In genomic region chr1:202966006-202966904, GRCh38 we compare ENCODE assay signal across 8 cellular contexts. TPM values are rescaled to one million over a fixed set of nuclear protein-coding genes. Genes with fewer than 3 reads are reported as not detected.
DNase-seq lines count a peak whose midpoint lies in the region; ATAC-seq, FAIRE-seq and TF ChIP-seq lines count a peak whose summit lies in the region.

No MANE protein-coding gene starts in this region.

- TF ChIP-seq CTCF in CD14-positive monocyte (IDR thresholded peaks at IDR 0.05) (no peak), Loucy (conservative IDR thresholded peaks at IDR 0.05; ENCODE audit: low read length) (no peak), coronary artery (IDR thresholded peaks at IDR 0.05) (no peak)

- peak overlapping the region; percentile 97 for H2AFZ ChIP-seq in Loucy (ENCODE audit: low read length)

- H4K20me1 ChIP-seq in Loucy (ENCODE audit: insufficient read depth, low read length, poor library complexity, severe bottlenecking), result no peaks in the 10 kb centered on the region

- H3K9ac ChIP-seq in Loucy (ENCODE audit: low read depth, low read length, poor library complexity, severe bottlenecking), result peak overlapping the region; percentile 78
- peak overlapping the region; percentile 93 for H3K9ac ChIP-seq in mucosa of stomach (ENCODE audit: low read length)

- H3K27ac Mint-ChIP-seq in CD14-positive monocyte, result peak overlapping the region; percentile 35 to 90 (median 72)

- peaks cover 45% of the 10 kb centered on the region for H3K4me1 Mint-ChIP-seq in CD14-positive monocyte

- H3K36me3 Mint-ChIP-seq in CD14-positive monocyte, result peaks cover 41 to 42% of the 10 kb centered on the region in 2 donors

- H3K9me3 ChIP-seq in Loucy (ENCODE audit: insufficient read depth, low read depth, low read length) (no peaks in the 10 kb centered on the region), mucosa of stomach (ENCODE audit: control insufficient read depth, low read length) (no peaks in the 10 kb centered on the region)

- peak overlapping the region; percentile 94 to 97 for H3K27ac ChIP-seq in coronary artery

- H3K4me3 ChIP-seq in Loucy (ENCODE audit: low read length, poor library complexity, severe bottlenecking), result peak overlapping the region; percentile 94
- peak overlapping the region; percentile 88 for H3K4me3 ChIP-seq in coronary artery
- H3K4me3 ChIP-seq in mucosa of stomach (ENCODE audit: low read length), result peak overlapping the region; percentile 71

- no peaks in the 10 kb centered on the region for H3K9me3 Mint-ChIP-seq in CD14-positive monocyte

- H3K27me3 Mint-ChIP-seq in CD14-positive monocyte (ENCODE audit: low read depth in 3 of 3), result no peaks in the 10 kb centered on the region

- H3K27me3 ChIP-seq in Loucy (ENCODE audit: insufficient read depth, low read length, poor library complexity, severe bottlenecking) (no peaks in the 10 kb centered on the region), mucosa of stomach (ENCODE audit: control insufficient read depth, insufficient read depth, low read length) (no peaks in the 10 kb centered on the region)

- no peak for DNase-seq in CD14-positive monocyte (ENCODE audit: low spot score)
- no peak for DNase-seq in coronary artery (ENCODE audit: low spot score)
- no peak for DNase-seq in NCI-H526 treated with DMSO at 0.1 percent for 48 hours (lab: John Stamatoyannopoulos, UW)
- no peak for DNase-seq in HTR-8/SVneo (ENCODE audit: insufficient read length, low spot score)
- no peak for DNase-seq in stimulated activated CD4-positive, alpha-beta T cell treated with anti-CD3 and anti-CD28 coated beads, Interleukin-4, amount 100 ng/mL, for 24 hours

- peak overlapping the region; percentile 76 to 88 for H3K4me3 Mint-ChIP-seq in CD14-positive monocyte

- H3K4me1 ChIP-seq in Loucy (ENCODE audit: insufficient read depth, low read length, poor library complexity, severe bottlenecking), result peaks cover 22% of the 10 kb centered on the region
- H3K4me1 ChIP-seq in mucosa of stomach (ENCODE audit: control insufficient read depth, insufficient read depth, low read length), result peaks cover 43% of the 10 kb centered on the region

- intact Hi-C loops in CD14-positive monocyte (cut with micrococcal nuclease), result loop anchor here (5.0 kb wide), 2 partner anchors 39 to 159 kb away; partner anchors contain the start of genes KDM5B (in 1 of the 2) and KLHL12 (in 1 of the 2)

- ATAC-seq in GM18517 (IDR thresholded peaks at IDR 0.05; ENCODE audit: unreplicated experiment), result no peak

- H3F3A ChIP-seq in Loucy (ENCODE audit: low read depth), result no peaks in the 10 kb centered on the region

- H3K36me3 ChIP-seq in Loucy (ENCODE audit: insufficient read depth, low read length), result no peaks in the 10 kb centered on the region
- no peaks in the 10 kb centered on the region for H3K36me3 ChIP-seq in mucosa of stomach (ENCODE audit: control insufficient read depth, insufficient read depth, low read length)

- no peak for FAIRE-seq in HTR-8/SVneo (lab: Jason Lieb, UNC)

- H3K4me2 ChIP-seq in Loucy (ENCODE audit: low read depth, low read length, poor library complexity, severe bottlenecking), result peak overlapping the region; percentile 93

- H3K9me2 ChIP-seq in Loucy (replicated peaks; ENCODE audit: low read depth, low read length), result no peaks in the 10 kb centered on the region

- H3K79me2 ChIP-seq in Loucy (ENCODE audit: insufficient read depth, low read length), result no peaks in the 10 kb centered on the region

RNA-seq across cellular contexts. Expression of gene CYB5R1, which starts 0.8 kb away (rescaled TPM):
- polyA plus RNA-seq in CD14-positive monocyte, result 10 to 100 TPM; 65.0 to 70.5 TPM

RNA-seq across cellular contexts. Expression of gene ADIPOR1, which starts 8.1 kb away (rescaled TPM):
- 100 to 1,000 TPM; 197 to 216 TPM for polyA plus RNA-seq in CD14-positive monocyte

RNA-seq across cellular contexts. Expression of gene KLHL12, which starts 39.2 kb away (rescaled TPM):
- polyA plus RNA-seq in CD14-positive monocyte, result 10 to 100 TPM; 21.9 to 36.7 TPM

RNA-seq across cellular contexts. Expression of gene TMEM183A, which starts 40.9 kb away (rescaled TPM):
- 10 to 100 TPM; 60.5 to 70.0 TPM for polyA plus RNA-seq in CD14-positive monocyte
